Comparison of ENCODE assay signal across 16 cellular contexts in the genomic region with DNA sequence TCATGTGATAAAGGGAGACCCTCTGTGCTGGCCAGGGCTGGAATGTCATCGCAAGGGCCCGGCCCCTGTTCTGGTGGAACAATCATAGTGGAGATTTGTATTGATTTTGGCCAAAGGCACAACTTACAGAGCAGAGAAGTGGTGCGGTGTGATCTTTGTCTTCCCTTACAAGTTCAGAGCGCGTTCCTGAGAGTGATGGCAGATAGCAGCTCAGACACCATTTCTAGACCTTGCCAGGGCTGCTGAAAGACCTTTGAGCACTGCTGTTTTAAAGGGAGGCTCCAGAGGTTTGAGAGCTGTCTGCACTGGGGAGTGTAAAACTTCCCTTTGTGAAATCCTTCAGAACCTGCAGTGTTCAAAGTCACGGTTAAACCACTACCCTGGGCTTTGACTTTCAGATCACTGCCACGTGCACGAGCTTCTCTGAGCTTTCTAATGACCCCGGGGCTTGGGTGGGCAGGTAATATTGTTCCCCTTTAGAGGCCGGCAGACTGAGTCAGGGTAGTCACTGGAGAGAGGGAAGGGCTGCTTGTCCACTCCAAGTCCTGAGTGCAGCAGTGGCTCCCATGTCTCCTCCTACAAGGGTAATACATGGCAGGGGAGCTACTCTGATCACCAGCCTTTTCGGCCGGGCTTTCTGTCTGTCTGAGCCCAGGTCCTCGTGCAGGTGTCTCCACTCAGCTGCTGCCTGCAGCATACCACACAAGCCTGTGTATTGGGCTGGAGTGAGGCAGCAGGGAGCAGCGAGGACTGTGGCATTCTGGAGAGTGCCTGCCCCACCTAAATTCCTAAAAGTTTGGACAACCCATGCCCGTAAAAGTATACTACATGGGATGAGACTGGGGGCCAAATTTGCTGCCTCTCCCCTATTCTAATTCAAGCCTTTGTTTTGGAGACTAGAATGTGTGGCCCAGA.
DNase-seq lines count a peak whose midpoint lies in the region; ATAC-seq, FAIRE-seq and TF ChIP-seq lines count a peak whose summit lies in the region.
"Had no signal": no experiment of that assay in that cellular context is flagged by ENCODE, and none has a peak within 500 bp of the region (broad histone marks: within the 10 kb centered on the region; RNA-seq: fewer than 3 reads in every experiment).

No MANE protein-coding gene starts in this region.

- H3K9me3 Mint-ChIP-seq in astrocyte (ENCODE audit: unreplicated experiment): no peaks in the 10 kb centered on the region
- H3K9me3 Mint-ChIP-seq in naive thymus-derived CD4-positive, alpha-beta T cell: no peaks in the 10 kb centered on the region

- FAIRE-seq in astrocyte (lab: Jason Lieb, UNC): no peak
- FAIRE-seq: GM18507 had no signal

- H3K4me3 ChIP-seq in BLaER1 treated with 17β-estradiol and CSF1 and Interleukin-3, amounts not matched to agents 10 nM and 100 nM: peak overlapping the region in 3 of 10 experiments; percentile 13 to 25 (median 19); a peak in 1 of 20 replicates
- no peak overlapping the region for H3K4me3 ChIP-seq in HL-60 (replicated peaks; ENCODE audit: insufficient read depth, low read length)
- no peak overlapping the region for H3K4me3 ChIP-seq in astrocyte (ENCODE audit: insufficient read depth, low read depth, low read length)
- no peak overlapping the region for H3K4me3 ChIP-seq in naive thymus-derived CD4-positive, alpha-beta T cell (ENCODE audit: low read length)
- H3K4me3 ChIP-seq in lower lobe of right lung: no peak overlapping the region
- H3K4me3 ChIP-seq in tibial nerve: no peak overlapping the region

- H3K4me1 Mint-ChIP-seq in astrocyte (ENCODE audit: low read depth, unreplicated experiment): peaks cover 74% of the 10 kb centered on the region
- peaks cover 12 to 51% (median 36%) of the 10 kb centered on the region in 7 donors for H3K4me1 Mint-ChIP-seq in naive thymus-derived CD4-positive, alpha-beta T cell

- H3K27ac ChIP-seq in BLaER1 treated with 17β-estradiol and CSF1 and Interleukin-3, amounts not matched to agents 10 nM and 100 nM: peak overlapping the region in 10 of 11 experiments; percentile 33 to 98 (median 71); a peak in 20 of 22 replicates
- H3K27ac ChIP-seq in HL-60 (replicated peaks) (peak overlapping the region; percentile 82), astrocyte (ENCODE audit: low read depth, low read length) (no peak overlapping the region), lower lobe of right lung (no peak overlapping the region), tibial nerve (peak overlapping the region in 1 of 4 donors; percentile 26)
- no peak overlapping the region for H3K27ac ChIP-seq in naive thymus-derived CD4-positive, alpha-beta T cell (ENCODE audit: low read depth, low read length)

- H3K79me2 ChIP-seq in astrocyte (ENCODE audit: insufficient read depth, low read length): peaks cover 94% of the 10 kb centered on the region

- WGBS in tibial nerve, 2 donors: 67 to 78% methylated on average over 14 to 15 of the region's 15 CpGs

- TF ChIP-seq CTCF in HL-60 (IDR thresholded peaks at IDR 0.05; ENCODE audit: insufficient read depth, low read length) (no peak), astrocyte (IDR thresholded peaks at IDR 0.05; ENCODE audit: insufficient read depth, low read depth, low read length) (no peak), lower lobe of right lung (IDR thresholded peaks at IDR 0.05) (no peak), tibial nerve (IDR thresholded peaks at IDR 0.05) (no peak)

- H3K27me3 Mint-ChIP-seq in astrocyte (ENCODE audit: low read depth, unreplicated experiment): no peaks in the 10 kb centered on the region
- H3K27me3 Mint-ChIP-seq in naive thymus-derived CD4-positive, alpha-beta T cell: no peaks in the 10 kb centered on the region

- peaks cover 3 to 52% (median 19%) of the 10 kb centered on the region in 11 experiments; a peak in 16 of 22 replicates for H3K36me3 ChIP-seq in BLaER1 treated with 17β-estradiol and CSF1 and Interleukin-3, amounts not matched to agents 10 nM and 100 nM
- H3K36me3 ChIP-seq in astrocyte (ENCODE audit: insufficient read depth, low read length) (peaks cover 5% of the 10 kb centered on the region), lower lobe of right lung (peaks cover 15% of the 10 kb centered on the region), tibial nerve (peaks cover 0 to 35% (median 0%) of the 10 kb centered on the region in 3 donors)
- no peaks in the 10 kb centered on the region for H3K36me3 ChIP-seq in naive thymus-derived CD4-positive, alpha-beta T cell (ENCODE audit: control insufficient read depth in 2 of 3, insufficient read depth in 3 of 3, low read length in 3 of 3)

- H2AFZ ChIP-seq in astrocyte (ENCODE audit: low read depth, low read length): no peak overlapping the region

- H3K4me3 Mint-ChIP-seq in astrocyte (ENCODE audit: unreplicated experiment): no peak overlapping the region
- H3K4me3 Mint-ChIP-seq in naive thymus-derived CD4-positive, alpha-beta T cell: no peak overlapping the region
- H3K4me3 Mint-ChIP-seq: IgD-negative memory B cell had no signal

- DNase-seq in HL-60 (ENCODE audit: low read depth in 1 of 2, low spot score in 1 of 2) (peak in 1 of 2 experiments; percentile 63), astrocyte (ENCODE audit: low read depth) (no peak), lower lobe of right lung (no peak), tibial nerve (ENCODE audit: low spot score in 2 of 2) (no peak)
- no peak for DNase-seq in naive thymus-derived CD4-positive, alpha-beta T cell
- DNase-seq: activated effector memory CD4-positive, alpha-beta T cell treated with Interleukin-2 at 50 U/mL for 16 hours; DMS153; NCI-H146; NCI-H226 had no signal

- no peak for ATAC-seq in naive thymus-derived CD4-positive, alpha-beta T cell
- no peak for ATAC-seq in GM21360 (IDR thresholded peaks at IDR 0.05; ENCODE audit: unreplicated experiment)
- no peak for ATAC-seq in HG02759 (IDR thresholded peaks at IDR 0.05; ENCODE audit: unreplicated experiment)
- ATAC-seq in lower lobe of right lung: no peak
- ATAC-seq: esophagus mucosa had no signal

- no peak for TF ChIP-seq POLR2A in tibial nerve (IDR thresholded peaks at IDR 0.05)

- peaks cover 6 to 97% (median 33%) of the 10 kb centered on the region in 11 experiments; a peak in 20 of 22 replicates for H4K20me1 ChIP-seq in BLaER1 treated with 17β-estradiol and CSF1 and Interleukin-3, amounts not matched to agents 10 nM and 100 nM
- peaks cover 67% of the 10 kb centered on the region for H4K20me1 ChIP-seq in astrocyte (ENCODE audit: insufficient read depth, low read length)

- H3K27ac Mint-ChIP-seq in astrocyte (ENCODE audit: unreplicated experiment): peak overlapping the region; percentile 47
- peak overlapping the region in 6 of 9 donors; percentile 19 to 75 (median 42) for H3K27ac Mint-ChIP-seq in naive thymus-derived CD4-positive, alpha-beta T cell

- H3K9ac ChIP-seq in BLaER1 treated with 17β-estradiol and CSF1 and Interleukin-3, amounts not matched to agents 10 nM and 100 nM: peak overlapping the region; percentile 16 to 60 (median 47); a peak in 17 of 22 replicates
- H3K9ac ChIP-seq in astrocyte (ENCODE audit: low read length): peak overlapping the region; percentile 4
- H3K9ac ChIP-seq: SK-N-SH had no signal

- H3K4me1 ChIP-seq in BLaER1 treated with 17β-estradiol and CSF1 and Interleukin-3, amounts not matched to agents 10 nM and 100 nM: peaks cover 96 to 100% (median 100%) of the 10 kb centered on the region in 10 experiments
- H3K4me1 ChIP-seq in astrocyte (ENCODE audit: insufficient read depth, low read length) (peaks cover 53% of the 10 kb centered on the region), lower lobe of right lung (peaks cover 81% of the 10 kb centered on the region), tibial nerve (peaks cover 0 to 98% (median 27%) of the 10 kb centered on the region in 4 donors)
- H3K4me1 ChIP-seq in naive thymus-derived CD4-positive, alpha-beta T cell (ENCODE audit: control insufficient read depth in 2 of 2, insufficient read depth in 2 of 2, low read length in 2 of 2): peaks cover 13 to 20% of the 10 kb centered on the region in 2 donors

- H3K36me3 Mint-ChIP-seq in astrocyte (ENCODE audit: low read depth, unreplicated experiment): peaks cover 10% of the 10 kb centered on the region
- no peaks in the 10 kb centered on the region for H3K36me3 Mint-ChIP-seq in naive thymus-derived CD4-positive, alpha-beta T cell
- H3K36me3 Mint-ChIP-seq: IgD-negative memory B cell had no signal

- intact Hi-C loops in naive thymus-derived CD4-positive, alpha-beta T cell (cut with micrococcal nuclease): no loop called here
- intact Hi-C loops in lower lobe of right lung (cut with DNase I): no loop called here

- CTCF ChIA-PET in naive thymus-derived CD4-positive, alpha-beta T cell (lab: Charles Lee): no interaction called here

- H3K4me2 ChIP-seq in BLaER1 treated with 17β-estradiol and CSF1 and Interleukin-3, amounts not matched to agents 10 nM and 100 nM: peak overlapping the region; percentile 85 to 99 (median 97)
- no peak overlapping the region for H3K4me2 ChIP-seq in astrocyte (ENCODE audit: low read length)
- H3K4me2 ChIP-seq: SK-N-SH had no signal

- H3K9me3 ChIP-seq in BLaER1 treated with 17β-estradiol and CSF1 and Interleukin-3, amounts not matched to agents 10 nM and 100 nM (replicated peaks in 1 of 11): no peaks in the 10 kb centered on the region
- H3K9me3 ChIP-seq in astrocyte (ENCODE audit: insufficient read depth, low read depth, low read length) (no peaks in the 10 kb centered on the region), lower lobe of right lung (no peaks in the 10 kb centered on the region), tibial nerve (no peaks in the 10 kb centered on the region)
- no peaks in the 10 kb centered on the region for H3K9me3 ChIP-seq in naive thymus-derived CD4-positive, alpha-beta T cell (ENCODE audit: control insufficient read depth in 2 of 3, low read length in 3 of 3)
- H3K9me3 ChIP-seq: SK-N-SH had no signal

- H3K27me3 ChIP-seq in BLaER1 treated with 17β-estradiol and CSF1 and Interleukin-3, amounts not matched to agents 10 nM and 100 nM: no peaks in the 10 kb centered on the region
- H3K27me3 ChIP-seq in HL-60 (ENCODE audit: insufficient read depth, poor library complexity, severe bottlenecking) (no peaks in the 10 kb centered on the region), astrocyte (ENCODE audit: insufficient read depth, low read length) (no peaks in the 10 kb centered on the region), lower lobe of right lung (ENCODE audit: low read depth) (no peaks in the 10 kb centered on the region), tibial nerve (no peaks in the 10 kb centered on the region)
- H3K27me3 ChIP-seq in naive thymus-derived CD4-positive, alpha-beta T cell (ENCODE audit: control insufficient read depth in 2 of 2, insufficient read depth in 2 of 2, low read length in 2 of 2): no peaks in the 10 kb centered on the region

- POLR2A ChIA-PET in naive thymus-derived CD4-positive, alpha-beta T cell (lab: Charles Lee): no interaction called here

- TF ChIP-seq EP300 in tibial nerve (IDR thresholded peaks at IDR 0.05): no peak

Comparison
In these comparisons a context has a peak if more than half of its experiments do, and no peak if none do; other contexts are left out.
1. H3K27ac ChIP-seq: peak in BLaER1 treated with 17β-estradiol and CSF1 and Interleukin-3, amounts not matched to agents 10 nM and 100 nM (10 of 11) and HL-60 (single experiment); none in astrocyte (single experiment), naive thymus-derived CD4-positive, alpha-beta T cell (single experiment) and lower lobe of right lung (single experiment).